ENCODE assay signal across 8 cellular contexts in the genomic region with DNA sequence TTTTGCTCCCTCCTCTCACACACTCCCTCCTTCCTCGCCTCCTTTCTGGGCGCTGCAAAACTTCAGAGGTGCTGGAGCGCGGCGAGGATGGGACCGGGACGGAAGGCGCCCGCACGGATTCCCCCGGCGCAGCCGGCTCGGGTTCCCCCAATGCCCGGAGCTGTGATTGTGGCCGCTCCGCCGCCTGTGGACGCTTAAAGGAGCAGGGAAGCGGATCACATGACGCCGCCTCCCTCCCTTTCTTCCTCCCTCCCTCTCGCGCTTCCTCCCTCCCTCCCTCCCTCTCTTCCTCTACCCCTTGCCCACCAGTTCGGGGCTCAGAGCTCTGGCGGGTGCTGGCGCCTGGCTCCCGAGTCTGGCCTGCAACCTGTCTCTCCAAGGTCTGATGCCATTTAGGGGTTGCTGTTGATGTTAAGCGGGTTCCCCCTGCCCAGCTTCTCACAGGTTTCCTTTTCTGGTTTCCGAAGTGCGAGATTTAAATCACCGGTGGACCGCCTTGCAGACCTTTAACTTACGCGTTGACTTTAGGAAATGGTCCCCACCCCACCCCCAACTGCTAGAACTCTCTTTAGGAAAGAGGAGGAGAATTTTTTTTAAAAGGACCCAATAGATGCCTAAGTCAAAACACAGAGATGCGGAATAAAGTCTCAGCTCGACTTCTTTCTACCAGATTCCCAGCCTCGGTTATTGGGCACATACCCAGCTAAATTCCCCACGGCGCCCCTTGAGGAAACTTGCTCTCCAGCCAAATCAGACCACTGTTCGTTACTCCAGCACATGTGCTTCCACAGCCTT. TPM values are rescaled to one million over a fixed set of nuclear protein-coding genes. Genes with fewer than 3 reads are reported as not detected.
DNase-seq lines count a peak whose midpoint lies in the region; ATAC-seq and TF ChIP-seq lines count a peak whose summit lies in the region.

Gene WLS, minus strand, starts transcription at position 170 of the 795 bp plus-strand sequence. CDS start 224 bp downstream, outside the sequence.

- no peaks in the 10 kb centered on the region for H3K9me3 ChIP-seq in WERI-Rb-1 (ENCODE audit: severe bottlenecking)

- H3K27ac Mint-ChIP-seq in nephron = peak within 1 kb of the TSS; percentile 95 to 98 (median 96)

- H3K27me3 Mint-ChIP-seq in nephron (ENCODE audit: low read depth) = peaks cover 22% of the 10 kb centered on the region

- H3K4me1 ChIP-seq in foreskin keratinocyte = peaks cover 11% of the 10 kb centered on the region

- no peaks in the 10 kb centered on the region for H3K36me3 ChIP-seq in WERI-Rb-1

- H3K27ac ChIP-seq in WERI-Rb-1 = no peak within 1 kb of the TSS; the same call in none of the 2 replicates
- H3K27ac ChIP-seq in foreskin keratinocyte = peak within 1 kb of the TSS; percentile 70

- H3K4me3 Mint-ChIP-seq in nephron = peak within 1 kb of the TSS; percentile 97 to 100 (median 98)

- no peaks in the 10 kb centered on the region for H3K36me3 Mint-ChIP-seq in nephron (ENCODE audit: low read depth)

- DNase-seq in COLO668 (lab: John Stamatoyannopoulos, UW; ENCODE audit: unreplicated experiment) = peak; percentile 91
- no peak for DNase-seq in LNCaP clone FGC (ENCODE audit: low read depth)
- DNase-seq in WERI-Rb-1 = peak; percentile 78
- peak; percentile 37 to 57 for DNase-seq in foreskin keratinocyte

- H3K4me1 Mint-ChIP-seq in nephron = peaks cover 38% of the 10 kb centered on the region

- H3K9me3 Mint-ChIP-seq in nephron = no peaks in the 10 kb centered on the region

- ATAC-seq in foreskin keratinocyte (peak; percentile 81), HG03045 (IDR thresholded peaks at IDR 0.05; ENCODE audit: unreplicated experiment) (no peak), HG03432 (IDR thresholded peaks at IDR 0.05; ENCODE audit: unreplicated experiment) (no peak), HG02884 (IDR thresholded peaks at IDR 0.05; ENCODE audit: unreplicated experiment) (no peak)

- TF ChIP-seq CTCF in LNCaP clone FGC (IDR thresholded peaks at IDR 0.05; ENCODE audit: control insufficient read depth, extremely low read depth, insufficient read depth) = no peak
- TF ChIP-seq CTCF in WERI-Rb-1 (IDR thresholded peaks at IDR 0.05; ENCODE audit: low read depth, low read length) = no peak
- peak; percentile 29 for TF ChIP-seq CTCF in foreskin keratinocyte (conservative IDR thresholded peaks at IDR 0.05)
- TF ChIP-seq CTCF in nephron (IDR thresholded peaks at IDR 0.05; ENCODE audit: unreplicated experiment in 3 of 3) = no peak

- H3K27me3 ChIP-seq in WERI-Rb-1 (ENCODE audit: insufficient read depth, low read depth, severe bottlenecking) = no peaks in the 10 kb centered on the region
- H3K27me3 ChIP-seq in foreskin keratinocyte = no peaks in the 10 kb centered on the region

- H3K4me3 ChIP-seq in LNCaP clone FGC (ENCODE audit: low read depth, low read length) = peak within 1 kb of the TSS; percentile 59
- H3K4me3 ChIP-seq in WERI-Rb-1 (ENCODE audit: low read depth, low read length) = peak within 1 kb of the TSS; percentile 97

RNA-seq across cellular contexts. Expression of gene WLS, which starts in this region (rescaled TPM):
- total RNA-seq in foreskin keratinocyte = 70.4 and 71.0 TPM in 2 replicates
- 48.7 and 52.2 TPM in 2 replicates for polyA plus RNA-seq in foreskin keratinocyte
